ENCODE assay signal across 20 cellular contexts in the genomic region with DNA sequence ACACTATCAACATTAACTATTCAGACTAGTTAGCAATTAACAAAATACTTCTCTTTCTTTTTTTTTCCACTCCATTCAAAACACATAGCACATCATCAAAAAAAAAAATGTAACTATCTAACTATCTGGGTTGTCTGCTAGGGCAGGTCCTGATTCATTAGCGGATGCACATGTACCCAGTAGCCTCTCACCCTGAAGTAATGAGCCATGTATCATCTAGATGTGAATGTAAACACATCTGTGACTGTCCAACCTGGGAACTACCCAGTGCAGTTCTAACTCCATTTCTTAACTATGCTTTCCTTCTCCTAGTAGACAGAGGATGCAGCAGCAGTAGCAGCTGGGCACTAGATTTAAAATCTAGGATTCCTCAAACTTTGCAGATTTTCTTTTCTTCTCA.
DNase-seq lines count a peak whose midpoint lies in the region; ATAC-seq and TF ChIP-seq lines count a peak whose summit lies in the region.
"Had no signal": no experiment of that assay in that cellular context is flagged by ENCODE, and none has a peak within 500 bp of the region (broad histone marks: within the 10 kb centered on the region; RNA-seq: fewer than 3 reads in every experiment).

No MANE protein-coding gene starts in this region.

- TF ChIP-seq CTCF in fibroblast of villous mesenchyme (IDR thresholded peaks at IDR 0.05; ENCODE audit: insufficient read depth, low read depth, low read length) (no peak), thyroid gland (IDR thresholded peaks at IDR 0.05) (no peak)

- no peaks in the 10 kb centered on the region for H3K9me3 Mint-ChIP-seq in activated T-cell treated with anti-CD3 and anti-CD28 coated beads, Interleukin-2, amount 50 U/mL, for 4 hours

- H3K36me3 ChIP-seq in thyroid gland, result no peaks in the 10 kb centered on the region

- 85 to 90% methylated on average over 1 of the region's 1 CpG for WGBS in thyroid gland, 2 donors

- DNase-seq in NCI-H510A treated with DMSO at 0.1 percent for 48 hours (lab: John Stamatoyannopoulos, UW) (peak; percentile 6), NCI-H510A (lab: John Stamatoyannopoulos, UW) (no peak), NCI-H1694 treated with DMSO at 0.1 percent for 48 hours (lab: John Stamatoyannopoulos, UW) (peak; percentile 41), fibroblast of villous mesenchyme (ENCODE audit: low read depth) (peak; percentile 10), renal cortical epithelial cell (ENCODE audit: low read depth) (peak; percentile 36), thyroid gland (no peak), posterior cingulate gyrus (no peak)
- no peak for DNase-seq in activated T-cell treated with anti-CD3 and anti-CD28 coated beads, Interleukin-2, amount 50 U/mL, for 4 hours
- DNase-seq: COR-L47, DMS153, Kasumi-1, NCI-H1105 treated with DMSO at 0.1 percent for 48 hours, NCI-H2029, NCI-H526 treated with DMSO at 0.1 percent for 48 hours, OCI-M1, SIG-M5 had no signal

- no peaks in the 10 kb centered on the region for H3K27me3 ChIP-seq in thyroid gland

- H3K4me1 Mint-ChIP-seq in activated T-cell treated with anti-CD3 and anti-CD28 coated beads, Interleukin-2, amount 50 U/mL, for 4 hours (ENCODE audit: low read depth), result no peaks in the 10 kb centered on the region
- H3K4me1 Mint-ChIP-seq: CD14-positive monocyte, IgD-negative memory B cell had no signal

- intact Hi-C loops in thyroid gland (cut with DNase I) (no loop called here), posterior cingulate gyrus (cut with DNase I) (no loop called here)

- H3K9me3 ChIP-seq in thyroid gland, result no peaks in the 10 kb centered on the region
- H3K9me3 ChIP-seq: A549 had no signal

- H3K4me3 Mint-ChIP-seq in activated T-cell treated with anti-CD3 and anti-CD28 coated beads, Interleukin-2, amount 50 U/mL, for 4 hours, result no peak overlapping the region
- H3K4me3 Mint-ChIP-seq: CD14-positive monocyte, IgD-negative memory B cell had no signal

- H3K4me1 ChIP-seq in thyroid gland, result no peaks in the 10 kb centered on the region
- H3K4me1 ChIP-seq: A549 had no signal

- H3K27me3 Mint-ChIP-seq in activated T-cell treated with anti-CD3 and anti-CD28 coated beads, Interleukin-2, amount 50 U/mL, for 4 hours (ENCODE audit: low read depth), result no peaks in the 10 kb centered on the region
- H3K27me3 Mint-ChIP-seq: IgD-negative memory B cell had no signal

- H3K27ac ChIP-seq in thyroid gland, result no peak overlapping the region
- H3K27ac ChIP-seq: A549 had no signal

- H3K4me3 ChIP-seq in fibroblast of villous mesenchyme (ENCODE audit: low read depth, low read length) (no peak overlapping the region), thyroid gland (replicated peaks in 1 of 3) (no peak overlapping the region)
- H3K4me3 ChIP-seq: A549 had no signal

- no peak for ATAC-seq in activated T-cell treated with anti-CD3 and anti-CD28 coated beads, Interleukin-2, amount 50 U/mL, for 4 hours
- ATAC-seq: A549, HCT116 had no signal

- TF ChIP-seq POLR2A in thyroid gland (IDR thresholded peaks at IDR 0.05), result no peak

- H3K36me3 Mint-ChIP-seq in activated T-cell treated with anti-CD3 and anti-CD28 coated beads, Interleukin-2, amount 50 U/mL, for 4 hours (ENCODE audit: insufficient read depth), result no peaks in the 10 kb centered on the region
- H3K36me3 Mint-ChIP-seq: CD14-positive monocyte, IgD-negative memory B cell had no signal

Comparison
In these comparisons a context has a peak if more than half of its experiments do, and no peak if none do; other contexts are left out.
1. DNase-seq: peak in NCI-H510A treated with DMSO at 0.1 percent for 48 hours (single experiment), NCI-H1694 treated with DMSO at 0.1 percent for 48 hours (single experiment), fibroblast of villous mesenchyme (single experiment) and renal cortical epithelial cell (single experiment); none in NCI-H510A (single experiment), thyroid gland (0 of 2), posterior cingulate gyrus (0 of 10) and activated T-cell treated with anti-CD3 and anti-CD28 coated beads, Interleukin-2, amount 50 U/mL, for 4 hours (single experiment).